ENCODE assay signal across 1 cellular context in the genomic region with DNA sequence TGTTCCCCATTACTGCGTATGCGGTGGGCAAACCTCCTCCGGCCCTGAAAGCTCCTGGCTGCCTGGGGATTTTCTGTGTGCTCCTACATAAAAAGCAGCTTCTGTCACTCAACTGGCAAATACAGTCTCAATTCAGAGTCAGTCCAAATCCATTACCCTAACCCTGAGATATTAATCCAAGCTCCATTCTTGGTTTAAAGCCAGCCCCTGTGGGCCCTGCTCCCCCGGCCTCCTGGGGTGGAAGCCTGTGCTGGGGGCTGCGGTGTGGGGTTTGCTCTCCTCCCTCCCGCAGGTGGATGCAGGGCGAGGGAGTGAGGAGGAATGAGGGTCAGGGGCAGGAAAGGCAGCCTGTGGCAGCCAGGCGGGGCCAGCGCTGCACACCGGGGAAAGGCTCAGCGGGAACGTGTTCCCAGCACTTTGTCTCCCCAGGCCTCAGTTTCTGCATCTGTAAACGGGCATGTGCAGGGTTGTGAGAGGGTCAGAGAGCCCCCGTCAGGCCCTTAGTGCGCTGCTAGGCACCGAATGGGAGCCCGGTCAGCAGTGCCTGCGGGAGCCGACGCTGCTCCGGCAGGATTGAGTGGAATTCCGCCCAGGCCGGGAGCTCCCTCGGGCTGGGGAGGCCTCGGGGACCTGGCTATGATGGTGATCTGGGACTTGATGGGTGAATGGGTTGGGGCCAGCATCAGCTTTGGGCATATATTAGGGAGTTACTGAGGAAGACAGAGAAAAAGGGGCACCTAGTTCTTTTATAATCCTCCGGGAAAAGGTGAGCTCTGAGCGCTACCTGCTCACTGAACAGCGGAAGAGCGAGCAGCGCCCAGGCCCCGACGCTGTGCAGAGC.
A peak's percentile ranks its signal among the peaks of the same experiment; 100 is the strongest.
TF ChIP-seq lines count a peak whose summit lies in the region.

No MANE protein-coding gene starts in this region.

TF ChIP-seq in HepG2, 621 proteins besides CTCF, POLR2A, EP300 and RAD21 (continues in another document):
- TF ChIP-seq ZNF605 (CRISPR knock-in tag; IDR thresholded peaks at IDR 0.05): no peak
- TF ChIP-seq ZNF567 (CRISPR knock-in tag; IDR thresholded peaks at IDR 0.05; ENCODE audit: borderline replicate concordance): no peak
- no peak for TF ChIP-seq ZNF24 (IDR thresholded peaks at IDR 0.05)
- TF ChIP-seq ZFP36 (IDR thresholded peaks at IDR 0.05; ENCODE audit: borderline replicate concordance, low read depth, low read length, partially characterized antibody): no peak
- TF ChIP-seq SRSF9 (IDR thresholded peaks at IDR 0.05; ENCODE audit: borderline replicate concordance, insufficient read depth, low read depth, low read length, poor library complexity, severe bottlenecking): no peak
- TF ChIP-seq, protein P1, sequence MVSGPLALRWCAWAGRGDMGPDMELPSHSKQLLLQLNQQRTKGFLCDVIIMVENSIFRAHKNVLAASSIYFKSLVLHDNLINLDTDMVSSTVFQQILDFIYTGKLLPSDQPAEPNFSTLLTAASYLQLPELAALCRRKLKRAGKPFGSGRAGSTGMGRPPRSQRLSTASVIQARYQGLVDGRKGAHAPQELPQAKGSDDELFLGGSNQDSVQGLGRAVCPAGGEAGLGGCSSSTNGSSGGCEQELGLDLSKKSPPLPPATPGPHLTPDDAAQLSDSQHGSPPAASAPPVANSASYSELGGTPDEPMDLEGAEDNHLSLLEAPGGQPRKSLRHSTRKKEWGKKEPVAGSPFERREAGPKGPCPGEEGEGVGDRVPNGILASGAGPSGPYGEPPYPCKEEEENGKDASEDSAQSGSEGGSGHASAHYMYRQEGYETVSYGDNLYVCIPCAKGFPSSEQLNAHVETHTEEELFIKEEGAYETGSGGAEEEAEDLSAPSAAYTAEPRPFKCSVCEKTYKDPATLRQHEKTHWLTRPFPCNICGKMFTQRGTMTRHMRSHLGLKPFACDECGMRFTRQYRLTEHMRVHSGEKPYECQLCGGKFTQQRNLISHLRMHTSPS (CRISPR knock-in tag; IDR thresholded peaks at IDR 0.05; ENCODE audit: low read depth): no peak
- peak; percentile 61; the same call in 1 of the 2 replicates for TF ChIP-seq PHF8 (CRISPR knock-in tag; IDR thresholded peaks at IDR 0.05)
- no peak for TF ChIP-seq NR2F1 (CRISPR knock-in tag; IDR thresholded peaks at IDR 0.05)
- no peak for TF ChIP-seq MED13 (CRISPR knock-in tag; IDR thresholded peaks at IDR 0.05)
- no peak for TF ChIP-seq ZSCAN20 (CRISPR knock-in tag; IDR thresholded peaks at IDR 0.05; ENCODE audit: borderline replicate concordance)
- TF ChIP-seq TCF12 (IDR thresholded peaks at IDR 0.05): no peak
- no peak for TF ChIP-seq TCF12 (CRISPR knock-in tag; IDR thresholded peaks at IDR 0.05)
- no peak for TF ChIP-seq HBP1 (CRISPR knock-in tag; IDR thresholded peaks at IDR 0.05; ENCODE audit: low read depth)
- no peak for TF ChIP-seq FOXM1 (CRISPR knock-in tag; IDR thresholded peaks at IDR 0.05)
- no peak for TF ChIP-seq TBX3 (IDR thresholded peaks at IDR 0.05; ENCODE audit: borderline replicate concordance)
- no peak for TF ChIP-seq THAP8 (CRISPR knock-in tag; IDR thresholded peaks at IDR 0.05; ENCODE audit: borderline replicate concordance)
- TF ChIP-seq, protein P2, sequence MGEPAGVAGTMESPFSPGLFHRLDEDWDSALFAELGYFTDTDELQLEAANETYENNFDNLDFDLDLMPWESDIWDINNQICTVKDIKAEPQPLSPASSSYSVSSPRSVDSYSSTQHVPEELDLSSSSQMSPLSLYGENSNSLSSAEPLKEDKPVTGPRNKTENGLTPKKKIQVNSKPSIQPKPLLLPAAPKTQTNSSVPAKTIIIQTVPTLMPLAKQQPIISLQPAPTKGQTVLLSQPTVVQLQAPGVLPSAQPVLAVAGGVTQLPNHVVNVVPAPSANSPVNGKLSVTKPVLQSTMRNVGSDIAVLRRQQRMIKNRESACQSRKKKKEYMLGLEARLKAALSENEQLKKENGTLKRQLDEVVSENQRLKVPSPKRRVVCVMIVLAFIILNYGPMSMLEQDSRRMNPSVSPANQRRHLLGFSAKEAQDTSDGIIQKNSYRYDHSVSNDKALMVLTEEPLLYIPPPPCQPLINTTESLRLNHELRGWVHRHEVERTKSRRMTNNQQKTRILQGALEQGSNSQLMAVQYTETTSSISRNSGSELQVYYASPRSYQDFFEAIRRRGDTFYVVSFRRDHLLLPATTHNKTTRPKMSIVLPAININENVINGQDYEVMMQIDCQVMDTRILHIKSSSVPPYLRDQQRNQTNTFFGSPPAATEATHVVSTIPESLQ (CRISPR knock-in tag; conservative IDR thresholded peaks at IDR 0.05): no peak
- TF ChIP-seq SIX1 (CRISPR knock-in tag; IDR thresholded peaks at IDR 0.05; ENCODE audit: borderline replicate concordance): no peak
- no peak for TF ChIP-seq BCL6 (CRISPR knock-in tag; IDR thresholded peaks at IDR 0.05)
- TF ChIP-seq, protein P3, sequence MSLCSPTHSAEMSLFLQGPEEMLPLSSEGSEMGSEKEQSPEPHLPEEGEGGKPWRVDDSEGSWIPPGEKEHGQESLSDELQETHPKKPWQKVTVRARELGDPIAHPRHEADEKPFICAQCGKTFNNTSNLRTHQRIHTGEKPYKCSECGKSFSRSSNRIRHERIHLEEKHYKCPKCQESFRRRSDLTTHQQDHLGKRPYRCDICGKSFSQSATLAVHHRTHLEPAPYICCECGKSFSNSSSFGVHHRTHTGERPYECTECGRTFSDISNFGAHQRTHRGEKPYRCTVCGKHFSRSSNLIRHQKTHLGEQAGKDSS (CRISPR knock-in tag; IDR thresholded peaks at IDR 0.05; ENCODE audit: borderline replicate concordance, low read depth): no peak
- TF ChIP-seq, protein P4, sequence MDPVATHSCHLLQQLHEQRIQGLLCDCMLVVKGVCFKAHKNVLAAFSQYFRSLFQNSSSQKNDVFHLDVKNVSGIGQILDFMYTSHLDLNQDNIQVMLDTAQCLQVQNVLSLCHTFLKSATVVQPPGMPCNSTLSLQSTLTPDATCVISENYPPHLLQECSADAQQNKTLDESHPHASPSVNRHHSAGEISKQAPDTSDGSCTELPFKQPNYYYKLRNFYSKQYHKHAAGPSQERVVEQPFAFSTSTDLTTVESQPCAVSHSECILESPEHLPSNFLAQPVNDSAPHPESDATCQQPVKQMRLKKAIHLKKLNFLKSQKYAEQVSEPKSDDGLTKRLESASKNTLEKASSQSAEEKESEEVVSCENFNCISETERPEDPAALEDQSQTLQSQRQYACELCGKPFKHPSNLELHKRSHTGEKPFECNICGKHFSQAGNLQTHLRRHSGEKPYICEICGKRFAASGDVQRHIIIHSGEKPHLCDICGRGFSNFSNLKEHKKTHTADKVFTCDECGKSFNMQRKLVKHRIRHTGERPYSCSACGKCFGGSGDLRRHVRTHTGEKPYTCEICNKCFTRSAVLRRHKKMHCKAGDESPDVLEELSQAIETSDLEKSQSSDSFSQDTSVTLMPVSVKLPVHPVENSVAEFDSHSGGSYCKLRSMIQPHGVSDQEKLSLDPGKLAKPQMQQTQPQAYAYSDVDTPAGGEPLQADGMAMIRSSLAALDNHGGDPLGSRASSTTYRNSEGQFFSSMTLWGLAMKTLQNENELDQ (CRISPR knock-in tag; IDR thresholded peaks at IDR 0.05; ENCODE audit: borderline replicate concordance): no peak
- TF ChIP-seq KDM4B (CRISPR knock-in tag; IDR thresholded peaks at IDR 0.05): no peak
- TF ChIP-seq IKZF5 (CRISPR knock-in tag; IDR thresholded peaks at IDR 0.05): no peak
- no peak for TF ChIP-seq FOXP4 (CRISPR knock-in tag; IDR thresholded peaks at IDR 0.05)
- TF ChIP-seq TOPORS (CRISPR knock-in tag; IDR thresholded peaks at IDR 0.05): no peak
- no peak for TF ChIP-seq ZNF263 (CRISPR knock-in tag; IDR thresholded peaks at IDR 0.05)
- no peak for TF ChIP-seq ZNF30 (CRISPR knock-in tag; IDR thresholded peaks at IDR 0.05)
- TF ChIP-seq ZNF547 (CRISPR knock-in tag; IDR thresholded peaks at IDR 0.05): no peak
- no peak for TF ChIP-seq ZNF20 (CRISPR knock-in tag; IDR thresholded peaks at IDR 0.05)
- TF ChIP-seq NFATC3 (CRISPR knock-in tag; IDR thresholded peaks at IDR 0.05): no peak
- TF ChIP-seq ZNF136 (CRISPR knock-in tag; IDR thresholded peaks at IDR 0.05; ENCODE audit: low read depth): no peak
- no peak for TF ChIP-seq ARID5B (CRISPR knock-in tag; IDR thresholded peaks at IDR 0.05)
- TF ChIP-seq LRRFIP1 (CRISPR knock-in tag; conservative IDR thresholded peaks at IDR 0.05): no peak
- TF ChIP-seq ZNF614 (CRISPR knock-in tag; IDR thresholded peaks at IDR 0.05; ENCODE audit: borderline replicate concordance): no peak
- TF ChIP-seq ZNF337 (CRISPR knock-in tag; IDR thresholded peaks at IDR 0.05; ENCODE audit: borderline replicate concordance, low read depth): no peak
- TF ChIP-seq POLR2G (IDR thresholded peaks at IDR 0.05; ENCODE audit: low read depth, low read length): no peak
